Comparison of ENCODE assay signal across 20 cellular contexts in genomic region chr5:166330061-166330460, GRCh38.
"Had no signal": no experiment of that assay in that cellular context is flagged by ENCODE, and none has a peak within 500 bp of the region (broad histone marks: within the 10 kb centered on the region; RNA-seq: fewer than 3 reads in every experiment).

No MANE protein-coding gene starts in this region.

- ATAC-seq: left lobe of liver; mucosa of descending colon; natural killer cell treated with Interleukin-12 subunit alpha and Interleukin-12 subunit beta and Interleukin-15 and Interleukin-18, amount 100 ng/mL, for 72 hours; right lobe of liver; stimulated activated naive B cell treated with anti-CD40 and anti-IgM and Interleukin-4, amounts not matched to agents 10 μg/mL and 1 μg/mL and 100 μg/mL, for 72 hours; upper lobe of right lung had no signal

- H3K27me3 ChIP-seq: neural progenitor cell, right lobe of liver, transverse colon, upper lobe of right lung, vagina had no signal

- DNase-seq: dorsolateral prefrontal cortex; effector CD4-positive, alpha-beta T cell; mucosa of descending colon; naive B cell; right lobe of liver; small intestine; stimulated activated CD4-positive, alpha-beta T cell treated with anti-CD3 and anti-CD28 coated beads, Interleukin-15, amount 100 ng/mL, for 24 hours; stimulated activated CD4-positive, alpha-beta T cell treated with anti-CD3 and anti-CD28 coated beads, Interleukin-2, amount 100 ng/mL, for 48 hours; stimulated activated naive B cell treated with anti-CD40 and anti-IgM and Interleukin-4, amounts not matched to agents 10 μg/mL and 1 μg/mL and 100 μg/mL, for 72 hours; transverse colon; upper lobe of right lung had no signal

- H3K9me3 ChIP-seq: right lobe of liver, thoracic aorta, transverse colon, upper lobe of right lung, vagina had no signal

- FAIRE-seq: frontal cortex, keratinocyte, small intestine had no signal

- H3K4me3 ChIP-seq: dorsolateral prefrontal cortex, lung, mucosa of descending colon, neural progenitor cell, right lobe of liver, thoracic aorta, transverse colon, upper lobe of right lung, vagina had no signal

- H3K4me1 ChIP-seq: parathyroid adenoma, right lobe of liver, transverse colon, upper lobe of right lung, vagina had no signal

- H3K36me3 ChIP-seq: neural progenitor cell, right lobe of liver, thoracic aorta, transverse colon, upper lobe of right lung, vagina had no signal
